In the genomic region with DNA sequence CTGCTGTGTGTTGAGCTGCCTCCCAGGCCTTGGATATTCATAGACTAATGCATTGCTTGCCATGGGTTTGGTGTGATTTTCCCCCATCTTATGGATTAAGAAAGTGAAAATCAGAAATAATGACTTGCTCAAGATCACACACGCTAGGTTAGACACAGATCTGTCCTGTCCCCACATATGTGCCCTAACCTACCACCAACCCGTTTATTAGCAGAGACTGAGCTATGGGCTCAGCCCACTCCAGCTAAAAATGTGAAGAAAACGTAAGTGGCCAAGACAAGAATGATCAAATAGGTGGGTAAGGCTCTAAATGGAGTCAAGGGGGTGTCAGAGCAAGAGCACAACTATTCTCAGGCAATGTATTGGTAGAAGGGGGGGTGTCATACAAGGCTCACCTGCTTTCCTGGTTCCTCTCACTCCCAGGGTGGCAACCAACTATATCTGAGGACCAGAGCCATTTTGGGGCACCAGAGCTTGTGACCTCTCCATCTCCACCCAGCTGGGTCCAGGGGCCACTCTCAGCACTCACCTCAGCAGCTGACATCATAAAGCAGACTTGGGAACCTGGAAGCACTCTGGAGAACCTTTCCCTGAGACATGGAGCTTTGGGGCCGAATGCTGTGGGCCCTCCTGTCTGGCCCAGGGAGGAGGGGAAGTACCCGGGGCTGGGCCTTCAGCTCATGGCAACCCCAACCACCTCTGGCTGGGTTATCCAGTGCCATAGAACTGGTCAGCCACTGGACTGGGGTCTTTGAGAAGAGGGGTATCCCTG, we compare ENCODE assay signal across 10 cellular contexts. TPM values are rescaled to one million over a fixed set of nuclear protein-coding genes. Genes with fewer than 3 reads are reported as not detected.
A peak's percentile ranks its signal among the peaks of the same experiment; 100 is the strongest.
DNase-seq lines count a peak whose midpoint lies in the region; ATAC-seq, FAIRE-seq and TF ChIP-seq lines count a peak whose summit lies in the region.
"Had no signal": no experiment of that assay in that cellular context is flagged by ENCODE, and none has a peak within 500 bp of the region (broad histone marks: within the 10 kb centered on the region; RNA-seq: fewer than 3 reads in every experiment).

No MANE protein-coding gene starts in this region.

- H3K79me1 ChIP-seq in neuronal stem cell (ENCODE audit: low read depth, low read length) = no peaks in the 10 kb centered on the region

- H3K4me3 ChIP-seq in AG09309 (ENCODE audit: control insufficient read depth, low read depth, low read length) = peak overlapping the region; percentile 89; the same call in 1 of the 2 replicates
- peak overlapping the region; percentile 98 for H3K4me3 ChIP-seq in astrocyte (ENCODE audit: insufficient read depth, low read depth, low read length)
- H3K4me3 ChIP-seq in neuronal stem cell (ENCODE audit: low read length in 2 of 2) = peak overlapping the region in 1 of 2 donors; percentile 96

- FAIRE-seq in astrocyte (lab: Jason Lieb, UNC) (peak; percentile 17), D721Med (lab: Jason Lieb, UNC) (no peak)
- FAIRE-seq: pancreas had no signal

- H2AFZ ChIP-seq in astrocyte (ENCODE audit: low read depth, low read length) = no peak overlapping the region
- H2AFZ ChIP-seq in neuronal stem cell (ENCODE audit: low read length) = no peak overlapping the region

- H2BK12ac ChIP-seq in neuronal stem cell (ENCODE audit: low read length) = no peak overlapping the region

- H3K18ac ChIP-seq in neuronal stem cell (ENCODE audit: low read length) = no peak overlapping the region

- H3K4me1 ChIP-seq in astrocyte (ENCODE audit: insufficient read depth, low read length) = peaks cover 5% of the 10 kb centered on the region
- H3K4me1 ChIP-seq in neuronal stem cell (ENCODE audit: control insufficient read depth in 2 of 2, insufficient read depth in 1 of 2, low read depth in 1 of 2, low read length in 2 of 2) = peaks cover 5 to 9% of the 10 kb centered on the region in 2 donors

- H3K9ac ChIP-seq in astrocyte (ENCODE audit: low read length) (peak overlapping the region; percentile 98), neuronal stem cell (ENCODE audit: low read depth, low read length, poor library complexity) (no peak overlapping the region)

- no peak overlapping the region for H3K4ac ChIP-seq in neuronal stem cell (ENCODE audit: low read length)

- no peak overlapping the region for H2BK15ac ChIP-seq in neuronal stem cell (ENCODE audit: low read length)

- no peaks in the 10 kb centered on the region for H3K27me3 ChIP-seq in astrocyte (ENCODE audit: insufficient read depth, low read length)
- peaks cover 0 to 25% (median 4%) of the 10 kb centered on the region in 3 experiments for H3K27me3 ChIP-seq in neuronal stem cell (ENCODE audit: control insufficient read depth in 3 of 3, insufficient read depth in 3 of 3, low read depth in 1 of 3, low read length in 3 of 3)
- H3K27me3 ChIP-seq: pancreas had no signal

- no peak overlapping the region for H4K91ac ChIP-seq in neuronal stem cell (ENCODE audit: low read depth, low read length, poor library complexity)

- H3K27ac Mint-ChIP-seq in IgD-negative memory B cell (peak overlapping the region in 2 of 3 donors; percentile 96 to 98), astrocyte (ENCODE audit: unreplicated experiment) (peak overlapping the region; percentile 91), naive B cell (peak overlapping the region; percentile 60 to 99 (median 81))

- DNase-seq in AG09309 (ENCODE audit: low read depth) (no peak), astrocyte (ENCODE audit: low read depth) (no peak), naive B cell (no peak), neuronal stem cell (ENCODE audit: low spot score) (no peak), D721Med (ENCODE audit: insufficient read length, low spot score) (no peak), iPS-NIHi11 (ENCODE audit: low spot score) (no peak), EL (no peak)
- DNase-seq: pancreas; stimulated activated naive CD4-positive, alpha-beta T cell had no signal

- no peak overlapping the region for H3K14ac ChIP-seq in neuronal stem cell (ENCODE audit: low read length)

- H3K36me3 Mint-ChIP-seq in IgD-negative memory B cell (peaks cover 3% of the 10 kb centered on the region), astrocyte (ENCODE audit: low read depth, unreplicated experiment) (peaks cover 4% of the 10 kb centered on the region), naive B cell (no peaks in the 10 kb centered on the region)

- no CpG with 5 or more reads among the region's 5 CpGs for WGBS in neuronal stem cell (ENCODE audit: extremely low coverage in 2 of 2, insufficient read length in 2 of 2, insufficient replicate concordance in 1 of 2), 2 donors

- peaks cover 11 to 23% (median 20%) of the 10 kb centered on the region in 3 donors for H3K4me1 Mint-ChIP-seq in IgD-negative memory B cell
- peaks cover 7% of the 10 kb centered on the region for H3K4me1 Mint-ChIP-seq in astrocyte (ENCODE audit: low read depth, unreplicated experiment)
- peaks cover 22 to 45% (median 35%) of the 10 kb centered on the region in 3 donors for H3K4me1 Mint-ChIP-seq in naive B cell

- no peak overlapping the region for H4K8ac ChIP-seq in neuronal stem cell (ENCODE audit: low read depth, low read length)

- no peak overlapping the region for H3K23ac ChIP-seq in neuronal stem cell (ENCODE audit: low read depth, low read length, poor library complexity)

- H3K79me2 ChIP-seq in astrocyte (ENCODE audit: insufficient read depth, low read length) = peaks cover 9% of the 10 kb centered on the region

- H2AK5ac ChIP-seq in neuronal stem cell (ENCODE audit: low read depth, low read length) = no peak overlapping the region

- H3K4me2 ChIP-seq in astrocyte (ENCODE audit: low read length) (peak overlapping the region; percentile 87), neuronal stem cell (ENCODE audit: insufficient read depth, low read length, poor library complexity, severe bottlenecking) (no peak overlapping the region)

- TF ChIP-seq CTCF in AG09309 (IDR thresholded peaks at IDR 0.05; ENCODE audit: control insufficient read depth, insufficient read depth, low read depth, low read length, missing control alignments) (no peak), astrocyte (IDR thresholded peaks at IDR 0.05; ENCODE audit: insufficient read depth, low read depth, low read length) (no peak), D721Med (IDR thresholded peaks at IDR 0.05; ENCODE audit: insufficient read depth, missing control alignments) (no peak)

- no peak overlapping the region for H2BK5ac ChIP-seq in neuronal stem cell (ENCODE audit: low read length)

- no peaks in the 10 kb centered on the region for H4K20me1 ChIP-seq in astrocyte (ENCODE audit: insufficient read depth, low read length)

- H3K9me3 Mint-ChIP-seq in IgD-negative memory B cell (no peaks in the 10 kb centered on the region), astrocyte (ENCODE audit: unreplicated experiment) (no peaks in the 10 kb centered on the region), naive B cell (no peaks in the 10 kb centered on the region)

- no peaks in the 10 kb centered on the region for H3K9me3 ChIP-seq in astrocyte (ENCODE audit: insufficient read depth, low read depth, low read length)
- H3K9me3 ChIP-seq in neuronal stem cell (replicated peaks in 1 of 2; ENCODE audit: control insufficient read depth in 2 of 2, insufficient read depth in 1 of 2, low read depth in 1 of 2, low read length in 2 of 2) = no peaks in the 10 kb centered on the region
- H3K9me3 ChIP-seq: pancreas had no signal

- H2BK120ac ChIP-seq in neuronal stem cell (ENCODE audit: low read depth, low read length) = no peak overlapping the region

- ATAC-seq in naive B cell (ENCODE audit: low read depth in 2 of 2) = no peak
- ATAC-seq: pancreas had no signal

- no peaks in the 10 kb centered on the region for H3K27me3 Mint-ChIP-seq in IgD-negative memory B cell
- peaks cover 3% of the 10 kb centered on the region for H3K27me3 Mint-ChIP-seq in astrocyte (ENCODE audit: low read depth, unreplicated experiment)
- H3K27me3 Mint-ChIP-seq in naive B cell = no peaks in the 10 kb centered on the region

- H3K27ac ChIP-seq in astrocyte (ENCODE audit: low read depth, low read length) (no peak overlapping the region), neuronal stem cell (replicated peaks; ENCODE audit: low read length) (no peak overlapping the region)

- H3K4me3 Mint-ChIP-seq in IgD-negative memory B cell (peak overlapping the region; percentile 72 to 96 (median 92)), astrocyte (ENCODE audit: unreplicated experiment) (peak overlapping the region; percentile 99), naive B cell (peak overlapping the region; percentile 90 to 99 (median 96))

- H3K36me3 ChIP-seq in astrocyte (ENCODE audit: insufficient read depth, low read length) = no peaks in the 10 kb centered on the region
- peaks cover 1 to 18% of the 10 kb centered on the region in 2 donors for H3K36me3 ChIP-seq in neuronal stem cell (replicated peaks in 1 of 2; ENCODE audit: control insufficient read depth in 2 of 2, insufficient read depth in 2 of 2, low read length in 2 of 2)
- H3K36me3 ChIP-seq: pancreas had no signal

RNA-seq across cellular contexts. Expression of a gene that starts 1.4 kb away (rescaled TPM):
- 30.5 TPM for polyA plus RNA-seq in IgD-negative memory B cell
- 13.6 and 15.7 TPM in 2 replicates for total RNA-seq in astrocyte
- 10 to 100 TPM; 18.2 to 44.6 (median 32.8) TPM for polyA plus RNA-seq in naive B cell (ENCODE audit: low read depth in 6 of 6)
- polyA plus RNA-seq in neuronal stem cell (2013, experiment 1 of 2) = 15.5 TPM
- polyA plus RNA-seq in neuronal stem cell (2013, experiment 2 of 2) = 15.1 TPM

RNA-seq across cellular contexts. Expression of a gene that starts 3.1 kb away (rescaled TPM):
- polyA plus RNA-seq in IgD-negative memory B cell = 7.9 TPM
- total RNA-seq in astrocyte = 7.2 and 8.0 TPM in 2 replicates
- 10 to 100 TPM in 2 of 6 donors, 1 to 10 TPM in 4; 3.6 to 11.3 (median 6.4) TPM for polyA plus RNA-seq in naive B cell (ENCODE audit: low read depth in 6 of 6)
- polyA plus RNA-seq in neuronal stem cell (2013, experiment 1 of 2) = 9.9 TPM
- 9.3 TPM for polyA plus RNA-seq in neuronal stem cell (2013, experiment 2 of 2)

RNA-seq across cellular contexts. Expression of a gene that starts 40.9 kb away (rescaled TPM):
- 3.1 TPM for polyA plus RNA-seq in IgD-negative memory B cell
- total RNA-seq in astrocyte = 0.75 and 1.2 TPM in 2 replicates
- 1 to 10 TPM in 1 of 6 donors, under 1 TPM in 3, not detected in 2; 0.34 to 1.3 (median 0.76) TPM for polyA plus RNA-seq in naive B cell (ENCODE audit: low read depth in 6 of 6)
- 2.1 TPM for polyA plus RNA-seq in neuronal stem cell (2013, experiment 1 of 2)
- 2.1 TPM for polyA plus RNA-seq in neuronal stem cell (2013, experiment 2 of 2)

RNA-seq across cellular contexts. Expression of a gene that starts 46.3 kb away (rescaled TPM):
- polyA plus RNA-seq in IgD-negative memory B cell (23.7 TPM), naive B cell (ENCODE audit: low read depth in 6 of 6) (10 to 100 TPM; 14.6 to 26.8 (median 19.3) TPM)
- 21.1 and 23.4 TPM in 2 replicates for total RNA-seq in astrocyte
- polyA plus RNA-seq in neuronal stem cell (2013, experiment 1 of 2) = 90.3 TPM
- 89.0 TPM for polyA plus RNA-seq in neuronal stem cell (2013, experiment 2 of 2)
